Comparison of ENCODE assay signal across 8 cellular contexts in genomic region chr1:210292276-210292851, GRCh38. TPM values are rescaled to one million over a fixed set of nuclear protein-coding genes. Genes with fewer than 3 reads are reported as not detected.
A peak's percentile ranks its signal among the peaks of the same experiment; 100 is the strongest.
DNase-seq lines count a peak whose midpoint lies in the region; ATAC-seq and TF ChIP-seq lines count a peak whose summit lies in the region.

No MANE protein-coding gene starts in this region.

- H3K27ac Mint-ChIP-seq in nephron progenitor cell = peak overlapping the region; percentile 42

- peak overlapping the region; percentile 33 to 75 (median 43) for H3K27ac ChIP-seq in thyroid gland

- H3K9me3 Mint-ChIP-seq in nephron progenitor cell = no peaks in the 10 kb centered on the region

- peaks cover 64% of the 10 kb centered on the region for H3K4me1 Mint-ChIP-seq in nephron progenitor cell

- H3K4me3 Mint-ChIP-seq in nephron progenitor cell = peak overlapping the region; percentile 75

- H3K36me3 ChIP-seq in MG63 (no peaks in the 10 kb centered on the region), thyroid gland (no peaks in the 10 kb centered on the region)

- TF ChIP-seq POLR2A in thyroid gland (IDR thresholded peaks at IDR 0.05) = peak in 1 of 2 donors; percentile 65

- no peaks in the 10 kb centered on the region for H3K36me3 Mint-ChIP-seq in nephron progenitor cell (ENCODE audit: low read depth)

- DNase-seq in AG08396 (ENCODE audit: low spot score) = peak; percentile 46
- no peak for DNase-seq in MG63
- peak; percentile 65 for DNase-seq in activated CD8-positive, alpha-beta memory T cell treated with anti-CD3 and anti-CD28 coated beads for 24 hours
- peak; percentile 29 for DNase-seq in fibroblast of gingiva (ENCODE audit: low read depth)
- peak; percentile 76 for DNase-seq in nephron progenitor cell
- peak; percentile 87 to 90 for DNase-seq in thyroid gland

- H3K27me3 Mint-ChIP-seq in nephron progenitor cell (ENCODE audit: low read depth, poor library complexity) = peaks cover 64% of the 10 kb centered on the region

- TF ChIP-seq CTCF in nephron progenitor cell (IDR thresholded peaks at IDR 0.05) (peak; percentile 10), thyroid gland (IDR thresholded peaks at IDR 0.05) (peak; percentile 10 to 56 (median 34))

- ATAC-seq in GM19023 (IDR thresholded peaks at IDR 0.05; ENCODE audit: unreplicated experiment) (peak; percentile 51), HG02610 (IDR thresholded peaks at IDR 0.05; ENCODE audit: unreplicated experiment) (no peak)

- 0 to 2% methylated on average over 7 to 28 of the region's 52 CpGs for whole genome bisulfite sequencing in thyroid gland, 2 donors

- no peaks in the 10 kb centered on the region for H3K9me3 ChIP-seq in MG63
- no peaks in the 10 kb centered on the region for H3K9me3 ChIP-seq in thyroid gland

- peaks cover 15 to 23% of the 10 kb centered on the region in 2 donors for H3K4me1 ChIP-seq in thyroid gland

- H3K4me3 ChIP-seq in MG63 (0 out of 2 replicates have a peak overlapping the region, but pooled peaks have one; percentile 3), thyroid gland (replicated peaks in 1 of 3) (peak overlapping the region in 2 of 3 donors; percentile 29 to 50)

- H3K27me3 ChIP-seq in MG63 (peaks cover 5% of the 10 kb centered on the region; the same call in 1 of the 2 replicates), thyroid gland (no peaks in the 10 kb centered on the region)

- intact Hi-C loops in thyroid gland (cut with DNase I) = no loop called here

RNA-seq across cellular contexts. Expression of gene HHAT, which starts 36.3 kb away (rescaled TPM):
- total RNA-seq in MG63 (2014; rRNA removed; shearing (Covaris generic); ENCODE audit: low replicate concordance) = 0.30 and 5.3 TPM in 2 replicates
- total RNA-seq in thyroid gland = 10 to 100 TPM in 3 of 4 donors, 1 to 10 TPM in 1; 7.9 to 15.9 (median 10.5) TPM

RNA-seq across cellular contexts. Expression of gene SERTAD4, which starts 59.8 kb away (rescaled TPM):
- 0.69 TPM in 1 of 2 replicates, not detected in the other for total RNA-seq in MG63 (2014; rRNA removed; shearing (Covaris generic); ENCODE audit: low replicate concordance)
- 1 to 10 TPM; 1.5 to 4.0 (median 3.6) TPM for total RNA-seq in thyroid gland
